ENCODE assay signal across 20 cellular contexts in genomic region chr4:4578981-4579380, GRCh38. TPM values are rescaled to one million over a fixed set of nuclear protein-coding genes. Genes with fewer than 3 reads are reported as not detected.
DNase-seq lines count a peak whose midpoint lies in the region; FAIRE-seq and TF ChIP-seq lines count a peak whose summit lies in the region.
"Had no signal": no experiment of that assay in that cellular context is flagged by ENCODE, and none has a peak within 500 bp of the region (broad histone marks: within the 10 kb centered on the region; RNA-seq: fewer than 3 reads in every experiment).

No MANE protein-coding gene starts in this region.

- H3K4me3 ChIP-seq in endodermal cell (ENCODE audit: low read length) (no peak overlapping the region), PC-9 (no peak overlapping the region)
- H3K4me3 ChIP-seq: GM23248 had no signal

- TF ChIP-seq CTCF in endodermal cell (conservative IDR thresholded peaks at IDR 0.05) (no peak), nephron progenitor cell (IDR thresholded peaks at IDR 0.05) (no peak), PC-9 (conservative IDR thresholded peaks at IDR 0.05) (no peak)

- no peak overlapping the region for H2AFZ ChIP-seq in PC-9
- H2AFZ ChIP-seq: GM23248 had no signal

- no peaks in the 10 kb centered on the region for H4K20me1 ChIP-seq in PC-9 (ENCODE audit: insufficient read depth)

- H3K9me3 Mint-ChIP-seq in endodermal cell (no peaks in the 10 kb centered on the region), nephron progenitor cell (no peaks in the 10 kb centered on the region)
- H3K9me3 Mint-ChIP-seq: CD4-positive, alpha-beta T cell had no signal

- H3K36me3 ChIP-seq in endodermal cell (ENCODE audit: control insufficient read depth, insufficient read depth, low read length) (no peaks in the 10 kb centered on the region), PC-9 (ENCODE audit: low read depth) (no peaks in the 10 kb centered on the region)

- FAIRE-seq in frontal cortex (lab: Jason Lieb, UNC) = no peak
- FAIRE-seq: HTR-8/SVneo had no signal

- no peak overlapping the region for H3K4me3 Mint-ChIP-seq in endodermal cell
- H3K4me3 Mint-ChIP-seq in nephron progenitor cell = peak overlapping the region; percentile 66
- H3K4me3 Mint-ChIP-seq: B cell; CD4-positive, alpha-beta T cell had no signal

- H3K27me3 Mint-ChIP-seq in endodermal cell (ENCODE audit: insufficient read depth) = peaks cover 7% of the 10 kb centered on the region
- peaks cover 3% of the 10 kb centered on the region for H3K27me3 Mint-ChIP-seq in nephron progenitor cell (ENCODE audit: low read depth, poor library complexity)
- H3K27me3 Mint-ChIP-seq: B cell; CD4-positive, alpha-beta T cell had no signal

- H3K9me3 ChIP-seq in endodermal cell (ENCODE audit: control insufficient read depth, low read length) (peaks cover 7% of the 10 kb centered on the region), PC-9 (ENCODE audit: insufficient read depth, low read depth) (no peaks in the 10 kb centered on the region)
- H3K9me3 ChIP-seq: SK-N-SH had no signal

- POLR2A ChIA-PET in PC-9 (lab: Charles Lee; ENCODE audit: unreplicated experiment) = no interaction called here

- H3F3A ChIP-seq in PC-9 (ENCODE audit: insufficient read depth, low read depth) = no peaks in the 10 kb centered on the region

- H3K27ac ChIP-seq in endodermal cell (ENCODE audit: low read depth, low read length) (peak overlapping the region; percentile 92), caudate nucleus (ENCODE audit: low read depth, low read length) (no peak overlapping the region), PC-9 (no peak overlapping the region)
- H3K27ac ChIP-seq: GM23248 had no signal

- H3K9ac ChIP-seq in endodermal cell (ENCODE audit: extremely low read depth, low read length, poor library complexity, severe bottlenecking) = no peak overlapping the region
- H3K9ac ChIP-seq: GM23248, SK-N-SH had no signal

- no peaks in the 10 kb centered on the region for H3K79me2 ChIP-seq in PC-9 (ENCODE audit: low read depth)

- H3K4me2 ChIP-seq in PC-9 = no peak overlapping the region
- H3K4me2 ChIP-seq: SK-N-SH had no signal

- no TSS peak for BruUV-seq in PC-9 (replicated peaks; lab: Mats Ljungman, UMichigan)

- H3K27ac Mint-ChIP-seq in endodermal cell (no peak overlapping the region), nephron progenitor cell (peak overlapping the region; percentile 98)
- H3K27ac Mint-ChIP-seq: B cell; CD4-positive, alpha-beta T cell had no signal

- CTCF ChIA-PET in PC-9 (lab: Charles Lee) = no interaction called here

- H3K4me1 ChIP-seq in endodermal cell (ENCODE audit: control insufficient read depth, insufficient read depth, low read length) = no peaks in the 10 kb centered on the region
- H3K4me1 ChIP-seq in PC-9 (replicated peaks; ENCODE audit: insufficient read depth) = no peaks in the 10 kb centered on the region

- intact Hi-C loops in PC-9 (cut with micrococcal nuclease; ENCODE audit: unreplicated experiment) = no loop called here

- no peaks in the 10 kb centered on the region for H3K27me3 ChIP-seq in endodermal cell (ENCODE audit: control insufficient read depth, insufficient read depth, low read length, poor library complexity, severe bottlenecking)
- no peaks in the 10 kb centered on the region for H3K27me3 ChIP-seq in PC-9 (ENCODE audit: insufficient read depth, low read depth)

- DNase-seq in ELF-1 (ENCODE audit: low read depth, low spot score) (peak; percentile 59), NCI-H146 treated with DMSO at 0.1 percent for 48 hours (lab: John Stamatoyannopoulos, UW; ENCODE audit: unreplicated experiment) (peak; percentile 25), endodermal cell (peak; percentile 74), nephron progenitor cell (peak; percentile 55), AG20443 (ENCODE audit: low spot score) (no peak), frontal cortex (ENCODE audit: low spot score in 2 of 2) (no peak), caudate nucleus (lab: John Stamatoyannopoulos, UW) (no peak), PC-9 (no peak)
- DNase-seq: ACHN; CD4-positive, alpha-beta T cell; GM23248; KG1; NCI-H1092 treated with DMSO at 0.1 percent for 48 hours; NCI-H187; NCI-H510A; NK-92 treated with Interleukin-12 subunit alpha and Interleukin-12 subunit beta, amount 100 ng/mL, for 24 hours; SK-N-SH; T-helper 1 cell had no signal

- H3K4me1 Mint-ChIP-seq in endodermal cell (peaks cover 10% of the 10 kb centered on the region), nephron progenitor cell (peaks cover 65% of the 10 kb centered on the region)

- H3K36me3 Mint-ChIP-seq in endodermal cell (ENCODE audit: low read depth) (no peaks in the 10 kb centered on the region), nephron progenitor cell (ENCODE audit: low read depth) (peaks cover 17% of the 10 kb centered on the region)

- H3K9me2 ChIP-seq in PC-9 (ENCODE audit: insufficient read depth) = no peaks in the 10 kb centered on the region
- H3K9me2 ChIP-seq: SK-N-SH had no signal

- 22 to 32% methylated on average over 4 to 5 of the region's 5 CpGs for WGBS in endodermal cell (ENCODE audit: insufficient coverage in 1 of 2, insufficient read length in 1 of 2), 2 experiments

RNA-seq across cellular contexts. Expression of gene STX18, which starts 37.1 kb away (rescaled TPM):
- total RNA-seq in endodermal cell (10 to 100 TPM; 26.9 to 33.3 TPM), frontal cortex (17.9 TPM), PC-9 (2021) (25.3 and 30.5 TPM in 2 replicates)
- polyA plus RNA-seq in endodermal cell (2013, experiment 1 of 2) = 30.9 TPM
- polyA plus RNA-seq in endodermal cell (2013, experiment 2 of 2) = 27.2 TPM

Comparison
In these comparisons a context has a peak if more than half of its experiments do, and no peak if none do; other contexts are left out.
1. DNase-seq: peak in ELF-1 (single experiment), NCI-H146 treated with DMSO at 0.1 percent for 48 hours (single experiment), endodermal cell (single experiment) and nephron progenitor cell (single experiment); none in AG20443 (single experiment), frontal cortex (0 of 2), caudate nucleus (0 of 61) and PC-9 (0 of 2).